Comparison of ENCODE assay signal across 1 cellular context in genomic region chr19:55473201-55473600, GRCh38.
TF ChIP-seq lines count a peak whose summit lies in the region.

No MANE protein-coding gene starts in this region.

TF ChIP-seq in K562, 482 proteins besides CTCF, POLR2A, EP300 and RAD21:
- TF ChIP-seq HMGN3 (IDR thresholded peaks at IDR 0.05; ENCODE audit: borderline replicate concordance, extremely low read depth, insufficient read length, low read depth, low read length), result no peak
